ENCODE assay signal across 8 cellular contexts in genomic region chr4:189124149-189124758, GRCh38.
A peak's percentile ranks its signal among the peaks of the same experiment; 100 is the strongest.
DNase-seq lines count a peak whose midpoint lies in the region; ATAC-seq and TF ChIP-seq lines count a peak whose summit lies in the region.

No MANE protein-coding gene starts in this region.

- H3K27me3 Mint-ChIP-seq in activated T-cell treated with anti-CD3 and anti-CD28 coated beads, Interleukin-2, amount 50 U/mL, for 24 hours = no peaks in the 10 kb centered on the region
- H3K27me3 Mint-ChIP-seq in T-helper 2 cell treated with Interferon-gamma antibody and Interleukin-4, amounts not matched to agents 5 μg/mL and 100 μg/mL, for 36 hours (ENCODE audit: low read depth) = no peaks in the 10 kb centered on the region

- H3K27ac ChIP-seq in heart left ventricle = no peak overlapping the region
- H3K27ac ChIP-seq in WERI-Rb-1 = no peak overlapping the region
- H3K27ac ChIP-seq in upper lobe of right lung = no peak overlapping the region

- 28 to 38% (median 33%) methylated on average over 10 of the region's 10 CpGs for WGBS in heart left ventricle, 4 donors

- no peaks in the 10 kb centered on the region for H3K36me3 Mint-ChIP-seq in activated T-cell treated with anti-CD3 and anti-CD28 coated beads, Interleukin-2, amount 50 U/mL, for 24 hours (ENCODE audit: low read depth)
- no peaks in the 10 kb centered on the region for H3K36me3 Mint-ChIP-seq in T-helper 2 cell treated with Interferon-gamma antibody and Interleukin-4, amounts not matched to agents 5 μg/mL and 100 μg/mL, for 36 hours (ENCODE audit: low read depth)

- no peak overlapping the region for H3K4me3 ChIP-seq in heart left ventricle
- no peak overlapping the region for H3K4me3 ChIP-seq in WERI-Rb-1 (ENCODE audit: low read depth, low read length)
- no peak overlapping the region for H3K4me3 ChIP-seq in upper lobe of right lung

- no peaks in the 10 kb centered on the region for H3K27me3 ChIP-seq in heart left ventricle
- H3K27me3 ChIP-seq in WERI-Rb-1 (ENCODE audit: insufficient read depth, low read depth, severe bottlenecking) = peaks cover 67% of the 10 kb centered on the region
- H3K27me3 ChIP-seq in upper lobe of right lung = no peaks in the 10 kb centered on the region

- peaks cover 22% of the 10 kb centered on the region for H3K9me3 Mint-ChIP-seq in activated T-cell treated with anti-CD3 and anti-CD28 coated beads, Interleukin-2, amount 50 U/mL, for 24 hours
- H3K9me3 Mint-ChIP-seq in T-helper 2 cell treated with Interferon-gamma antibody and Interleukin-4, amounts not matched to agents 5 μg/mL and 100 μg/mL, for 36 hours = peaks cover 42% of the 10 kb centered on the region

- no peaks in the 10 kb centered on the region for H3K4me1 Mint-ChIP-seq in activated T-cell treated with anti-CD3 and anti-CD28 coated beads, Interleukin-2, amount 50 U/mL, for 24 hours (ENCODE audit: low read depth)
- no peaks in the 10 kb centered on the region for H3K4me1 Mint-ChIP-seq in T-helper 2 cell treated with Interferon-gamma antibody and Interleukin-4, amounts not matched to agents 5 μg/mL and 100 μg/mL, for 36 hours (ENCODE audit: low read depth)

- no peak overlapping the region for H3K4me3 Mint-ChIP-seq in activated T-cell treated with anti-CD3 and anti-CD28 coated beads, Interleukin-2, amount 50 U/mL, for 24 hours
- H3K4me3 Mint-ChIP-seq in T-helper 2 cell treated with Interferon-gamma antibody and Interleukin-4, amounts not matched to agents 5 μg/mL and 100 μg/mL, for 36 hours = no peak overlapping the region

- H3K36me3 ChIP-seq in heart left ventricle (no peaks in the 10 kb centered on the region), WERI-Rb-1 (no peaks in the 10 kb centered on the region), upper lobe of right lung (no peaks in the 10 kb centered on the region)

- H3K4me1 ChIP-seq in heart left ventricle (no peaks in the 10 kb centered on the region), upper lobe of right lung (no peaks in the 10 kb centered on the region)

- DNase-seq in heart left ventricle (no peak), Right ventricle myocardium superior (no peak), WERI-Rb-1 (peak; percentile 17), iris pigment epithelial cell (ENCODE audit: low read depth) (peak; percentile 61), upper lobe of right lung (no peak)
- no peak for DNase-seq in activated T-cell treated with anti-CD3 and anti-CD28 coated beads, Interleukin-2, amount 50 U/mL, for 24 hours
- DNase-seq in T-helper 2 cell treated with Interferon-gamma antibody and Interleukin-4, amounts not matched to agents 5 μg/mL and 100 μg/mL, for 36 hours (ENCODE audit: low spot score) = no peak

- H3K9me3 ChIP-seq in heart left ventricle (peaks cover 0 to 4% (median 0%) of the 10 kb centered on the region in 12 donors), WERI-Rb-1 (ENCODE audit: severe bottlenecking) (no peaks in the 10 kb centered on the region), upper lobe of right lung (no peaks in the 10 kb centered on the region)

- ATAC-seq in heart left ventricle = no peak
- ATAC-seq in Right ventricle myocardium superior (ENCODE audit: poor library complexity) = no peak
- no peak for ATAC-seq in upper lobe of right lung
- ATAC-seq in HG02970 (IDR thresholded peaks at IDR 0.05; ENCODE audit: low FRiP score, unreplicated experiment) = no peak

- no peak for TF ChIP-seq POLR2A in heart left ventricle (IDR thresholded peaks at IDR 0.05)

- TF ChIP-seq CTCF in heart left ventricle (IDR thresholded peaks at IDR 0.05) (peak; percentile 37 to 67 (median 57)), WERI-Rb-1 (IDR thresholded peaks at IDR 0.05; ENCODE audit: low read depth, low read length) (peak; percentile 38; the same call in 1 of the 2 replicates), upper lobe of right lung (IDR thresholded peaks at IDR 0.05) (peak; percentile 51)

- H3K27ac Mint-ChIP-seq in activated T-cell treated with anti-CD3 and anti-CD28 coated beads, Interleukin-2, amount 50 U/mL, for 24 hours = no peak overlapping the region
- no peak overlapping the region for H3K27ac Mint-ChIP-seq in T-helper 2 cell treated with Interferon-gamma antibody and Interleukin-4, amounts not matched to agents 5 μg/mL and 100 μg/mL, for 36 hours

- intact Hi-C loops in heart left ventricle (cut with DNase I) (loop anchor here in 9 of 10 donors (5.0 to 10.0 kb wide), 2 partner anchors 1517 to 1519 kb away; no protein-coding TSS in a partner anchor), Right ventricle myocardium superior (cut with DNase I) (no loop called here), upper lobe of right lung (cut with DNase I) (no loop called here)

Comparison
In these comparisons a context has a peak if more than half of its experiments do, and no peak if none do; other contexts are left out.
1. intact Hi-C loops: an anchor here in heart left ventricle (5.0 to 10.0 kb wide); none called in Right ventricle myocardium superior and upper lobe of right lung.
2. DNase-seq: peak in WERI-Rb-1 (single experiment) and iris pigment epithelial cell (single experiment); none in heart left ventricle (0 of 5), Right ventricle myocardium superior (single experiment), upper lobe of right lung (single experiment), activated T-cell treated with anti-CD3 and anti-CD28 coated beads, Interleukin-2, amount 50 U/mL, for 24 hours (single experiment) and T-helper 2 cell treated with Interferon-gamma antibody and Interleukin-4, amounts not matched to agents 5 μg/mL and 100 μg/mL, for 36 hours (single experiment).
3. Peak in every context shown above with its lines, with median percentiles within 50 percentile points of each other: CTCF ChIP-seq.